12 cellular contexts compared by ENCODE assay signal in the genomic region with DNA sequence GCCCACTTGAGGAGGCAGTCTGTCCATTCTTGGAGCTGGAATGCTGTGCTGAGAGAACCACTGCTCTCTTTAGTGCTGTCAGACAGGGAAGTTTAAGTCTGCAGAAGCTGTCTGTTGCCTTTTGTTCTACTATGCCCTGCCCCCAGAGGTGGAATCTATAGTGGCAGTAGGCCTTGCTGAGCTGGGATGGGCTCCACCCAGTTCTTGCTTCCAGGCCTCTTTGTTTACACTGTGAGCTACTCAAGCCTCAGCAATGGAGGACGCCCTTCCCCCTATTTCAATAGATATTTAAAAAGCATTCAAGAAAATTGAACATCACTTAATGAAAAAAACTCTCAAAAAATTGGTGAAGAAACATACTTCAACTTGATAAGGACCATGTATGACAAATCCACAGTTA.
DNase-seq lines count a peak whose midpoint lies in the region; ATAC-seq and TF ChIP-seq lines count a peak whose summit lies in the region.
"Had no signal": no experiment of that assay in that cellular context is flagged by ENCODE, and none has a peak within 500 bp of the region (broad histone marks: within the 10 kb centered on the region; RNA-seq: fewer than 3 reads in every experiment).

No MANE protein-coding gene starts in this region.

- H3K27ac ChIP-seq in vagina, result no peak overlapping the region
- H3K27ac ChIP-seq: thoracic aorta had no signal

- H3K9me3 ChIP-seq in vagina, result no peaks in the 10 kb centered on the region
- H3K9me3 ChIP-seq: thoracic aorta had no signal

- H3K4me3 ChIP-seq in choroid plexus epithelial cell (ENCODE audit: low read depth, low read length) (no peak overlapping the region), vagina (no peak overlapping the region)
- H3K4me3 ChIP-seq: thoracic aorta had no signal

- peak; percentile 43 for TF ChIP-seq CTCF in choroid plexus epithelial cell (conservative IDR thresholded peaks at IDR 0.05; ENCODE audit: low read depth, low read length)
- no peak for TF ChIP-seq CTCF in vagina (IDR thresholded peaks at IDR 0.05)

- H3K27me3 ChIP-seq in vagina, result no peaks in the 10 kb centered on the region

- ATAC-seq in GM18511 (IDR thresholded peaks at IDR 0.05; ENCODE audit: unreplicated experiment), result no peak

- intact Hi-C loops in vagina (cut with DNase I), result no loop called here

- H3K36me3 ChIP-seq in vagina, result no peaks in the 10 kb centered on the region
- H3K36me3 ChIP-seq: thoracic aorta had no signal

- TF ChIP-seq POLR2A in vagina (IDR thresholded peaks at IDR 0.05), result no peak

- DNase-seq in ELR (ENCODE audit: low read depth) (peak; percentile 44), NCI-H510A treated with DMSO at 0.1 percent for 48 hours (lab: John Stamatoyannopoulos, UW) (peak; percentile 67), choroid plexus epithelial cell (ENCODE audit: low read depth) (peak; percentile 56), mucosa of gallbladder (ENCODE audit: low spot score) (peak; percentile 58), vagina (ENCODE audit: extremely low spot score in 2 of 2) (no peak), HK-2 (ENCODE audit: unreplicated experiment) (no peak)
- DNase-seq in stimulated activated naive CD4-positive, alpha-beta T cell treated with Interleukin-2 at 50 U/mL for 16 hours (lab: John Stamatoyannopoulos, UW), result no peak
- DNase-seq: amniotic stem cell, DMS79, T-helper 2 cell had no signal

- peaks cover 4% of the 10 kb centered on the region for H3K4me1 ChIP-seq in vagina

Comparison
In these comparisons a context has a peak if more than half of its experiments do, and no peak if none do; other contexts are left out.
1. DNase-seq: peak in ELR (single experiment), NCI-H510A treated with DMSO at 0.1 percent for 48 hours (single experiment), choroid plexus epithelial cell (single experiment) and mucosa of gallbladder (single experiment); none in vagina (0 of 2), stimulated activated naive CD4-positive, alpha-beta T cell treated with Interleukin-2 at 50 U/mL for 16 hours (single experiment) and HK-2 (single experiment).